In the genomic region with DNA sequence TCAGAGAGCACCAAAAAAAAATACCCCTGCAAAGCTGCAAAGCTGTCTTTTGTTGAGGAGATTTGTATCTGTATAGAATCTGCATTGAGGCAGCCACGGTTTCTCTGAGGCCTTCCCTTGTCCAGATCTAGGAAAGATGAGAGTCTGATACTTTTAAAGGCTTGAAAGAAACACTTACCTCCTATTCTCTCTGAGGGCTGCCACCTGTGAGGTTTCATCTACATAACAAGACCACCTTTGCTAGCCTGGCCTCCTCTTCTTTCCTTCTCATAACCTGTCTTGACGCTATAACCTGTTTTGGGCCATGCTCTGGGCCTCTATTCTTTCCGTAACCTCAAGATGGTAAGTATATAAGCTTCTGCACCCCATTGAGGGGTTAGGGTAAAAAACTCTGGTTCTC, we compare ENCODE assay signal across 15 cellular contexts.
DNase-seq lines count a peak whose midpoint lies in the region; ATAC-seq and TF ChIP-seq lines count a peak whose summit lies in the region.
"Had no signal": no experiment of that assay in that cellular context is flagged by ENCODE, and none has a peak within 500 bp of the region (broad histone marks: within the 10 kb centered on the region; RNA-seq: fewer than 3 reads in every experiment).

No MANE protein-coding gene starts in this region.

- H3K27ac Mint-ChIP-seq in WTC11 = peak overlapping the region; percentile 55
- H3K27ac Mint-ChIP-seq: CD4-positive, alpha-beta memory T cell had no signal

- H3K9me3 Mint-ChIP-seq in WTC11 = no peaks in the 10 kb centered on the region

- no peak for DNase-seq in WTC11 (ENCODE audit: low spot score)
- DNase-seq in smooth muscle cell (lab: John Stamatoyannopoulos, UW; ENCODE audit: unreplicated experiment) = no peak
- DNase-seq in mesenteric fat pad (ENCODE audit: low spot score) = no peak
- no peak for DNase-seq in coronary artery (ENCODE audit: low spot score)
- DNase-seq: BE2C; CD4-positive, alpha-beta memory T cell; DMS153; DMS79 treated with DMSO at 0.1 percent for 48 hours; EL had no signal

- H3F3A ChIP-seq in smooth muscle cell (ENCODE audit: low read depth) = no peaks in the 10 kb centered on the region

- no peak overlapping the region for H3K4me3 Mint-ChIP-seq in WTC11
- H3K4me3 Mint-ChIP-seq: CD4-positive, alpha-beta memory T cell had no signal

- H4K20me1 ChIP-seq in smooth muscle cell (ENCODE audit: low read depth) = no peaks in the 10 kb centered on the region

- WGBS in smooth muscle cell (ENCODE audit: low lambda C conversion rate) = 60% methylated on average over 3 of the region's 3 CpGs

- H3K4me1 Mint-ChIP-seq in WTC11 = peaks cover 41% of the 10 kb centered on the region
- H3K4me1 Mint-ChIP-seq: CD4-positive, alpha-beta memory T cell had no signal

- H3K36me3 ChIP-seq in HUES48 (ENCODE audit: control insufficient read depth, insufficient read depth, low read length) = no peaks in the 10 kb centered on the region
- no peaks in the 10 kb centered on the region for H3K36me3 ChIP-seq in iPS-15b (ENCODE audit: control insufficient read depth, insufficient read depth, low read length)
- H3K36me3 ChIP-seq in smooth muscle cell (ENCODE audit: low read depth) = no peaks in the 10 kb centered on the region
- H3K36me3 ChIP-seq: BE2C had no signal

- peak overlapping the region; percentile 22 for H3K4me2 ChIP-seq in smooth muscle cell
- H3K4me2 ChIP-seq: A549 had no signal

- H3K4me3 ChIP-seq in HUES48 (ENCODE audit: low read depth, low read length) (no peak overlapping the region), iPS-15b (ENCODE audit: low read depth, low read length) (peak overlapping the region; percentile 12), smooth muscle cell (no peak overlapping the region), coronary artery (no peak overlapping the region)
- H3K4me3 ChIP-seq: A549 had no signal

- H2AFZ ChIP-seq in smooth muscle cell (ENCODE audit: low read depth) = peak overlapping the region; percentile 56

- POLR2A ChIA-PET in WTC11 (lab: Charles Lee) = no interaction called here

- H3K27me3 ChIP-seq in HUES48 (ENCODE audit: control insufficient read depth, insufficient read depth, low read length) = no peaks in the 10 kb centered on the region; the same call in 1 of the 2 replicates
- H3K27me3 ChIP-seq in iPS-15b (ENCODE audit: control insufficient read depth, insufficient read depth, low read length) = no peaks in the 10 kb centered on the region
- no peaks in the 10 kb centered on the region for H3K27me3 ChIP-seq in smooth muscle cell (ENCODE audit: low read depth)
- H3K27me3 ChIP-seq: BE2C had no signal

- H3K4me1 ChIP-seq in HUES48 (ENCODE audit: control insufficient read depth, insufficient read depth, low read length) (peaks cover 42% of the 10 kb centered on the region), iPS-15b (ENCODE audit: control insufficient read depth, insufficient read depth, low read length) (peaks cover 12% of the 10 kb centered on the region), smooth muscle cell (ENCODE audit: low read depth) (peaks cover 10% of the 10 kb centered on the region)
- H3K4me1 ChIP-seq: A549, BE2C had no signal

- peak overlapping the region; percentile 52 for H3K27ac ChIP-seq in HUES48 (ENCODE audit: low read depth, low read length)
- no peak overlapping the region for H3K27ac ChIP-seq in smooth muscle cell (ENCODE audit: low read depth)
- no peak overlapping the region for H3K27ac ChIP-seq in coronary artery
- H3K27ac ChIP-seq: A549, C4-2B had no signal

- H3K27me3 Mint-ChIP-seq in WTC11 (ENCODE audit: low read depth) = no peaks in the 10 kb centered on the region
- H3K27me3 Mint-ChIP-seq: CD4-positive, alpha-beta memory T cell had no signal

- TF ChIP-seq CTCF in WTC11 (IDR thresholded peaks at IDR 0.05) (no peak), smooth muscle cell (IDR thresholded peaks at IDR 0.05; ENCODE audit: borderline replicate concordance, insufficient read depth, poor library complexity, severe bottlenecking) (no peak), coronary artery (IDR thresholded peaks at IDR 0.05) (no peak)

- H3K36me3 Mint-ChIP-seq in WTC11 = 0 out of 2 replicates have a peak, but pooled peaks cover 3% of the 10 kb centered on the region
- H3K36me3 Mint-ChIP-seq: CD4-positive, alpha-beta memory T cell had no signal

- CTCF ChIA-PET in WTC11 (lab: Charles Lee) = no interaction called here

- H3K9me3 ChIP-seq in HUES48 (ENCODE audit: control insufficient read depth, insufficient read depth, low read length) (no peaks in the 10 kb centered on the region), iPS-15b (ENCODE audit: control insufficient read depth, insufficient read depth, low read length) (no peaks in the 10 kb centered on the region), smooth muscle cell (replicated peaks; ENCODE audit: low read depth) (no peaks in the 10 kb centered on the region)
- H3K9me3 ChIP-seq: A549, BE2C had no signal

- ATAC-seq in WTC11 (peak; percentile 80), GM18519 (IDR thresholded peaks at IDR 0.05; ENCODE audit: low FRiP score, unreplicated experiment) (no peak), HG03378 (IDR thresholded peaks at IDR 0.05; ENCODE audit: unreplicated experiment) (no peak)
- ATAC-seq: A549 had no signal

- H3K79me2 ChIP-seq in smooth muscle cell (ENCODE audit: low read depth) = no peaks in the 10 kb centered on the region

- H3K9ac ChIP-seq in HUES48 (ENCODE audit: low read depth, low read length) = no peak overlapping the region
- H3K9ac ChIP-seq in iPS-15b (ENCODE audit: low read depth, low read length) = no peak overlapping the region
- H3K9ac ChIP-seq in smooth muscle cell (ENCODE audit: low read depth) = no peak overlapping the region

TF ChIP-seq in WTC11, 78 proteins besides CTCF, POLR2A, EP300 and RAD21:
- TF ChIP-seq, protein P1, sequence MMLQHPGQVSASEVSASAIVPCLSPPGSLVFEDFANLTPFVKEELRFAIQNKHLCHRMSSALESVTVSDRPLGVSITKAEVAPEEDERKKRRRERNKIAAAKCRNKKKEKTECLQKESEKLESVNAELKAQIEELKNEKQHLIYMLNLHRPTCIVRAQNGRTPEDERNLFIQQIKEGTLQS (CRISPR knock-in tag; conservative IDR thresholded peaks at IDR 0.05) = no peak
- TF ChIP-seq, protein P2, sequence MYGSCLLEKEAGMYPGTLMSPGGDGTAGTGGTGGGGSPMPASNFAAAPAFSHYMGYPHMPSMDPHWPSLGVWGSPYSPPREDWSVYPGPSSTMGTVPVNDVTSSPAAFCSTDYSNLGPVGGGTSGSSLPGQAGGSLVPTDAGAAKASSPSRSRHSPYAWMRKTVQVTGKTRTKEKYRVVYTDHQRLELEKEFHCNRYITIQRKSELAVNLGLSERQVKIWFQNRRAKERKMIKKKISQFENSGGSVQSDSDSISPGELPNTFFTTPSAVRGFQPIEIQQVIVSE (CRISPR knock-in tag; IDR thresholded peaks at IDR 0.05; ENCODE audit: borderline replicate concordance) = no peak
TF ChIP-seq in WTC11: peak in this region for 0.
